Comparison of ENCODE assay signal across 1 cellular context in the genomic region with DNA sequence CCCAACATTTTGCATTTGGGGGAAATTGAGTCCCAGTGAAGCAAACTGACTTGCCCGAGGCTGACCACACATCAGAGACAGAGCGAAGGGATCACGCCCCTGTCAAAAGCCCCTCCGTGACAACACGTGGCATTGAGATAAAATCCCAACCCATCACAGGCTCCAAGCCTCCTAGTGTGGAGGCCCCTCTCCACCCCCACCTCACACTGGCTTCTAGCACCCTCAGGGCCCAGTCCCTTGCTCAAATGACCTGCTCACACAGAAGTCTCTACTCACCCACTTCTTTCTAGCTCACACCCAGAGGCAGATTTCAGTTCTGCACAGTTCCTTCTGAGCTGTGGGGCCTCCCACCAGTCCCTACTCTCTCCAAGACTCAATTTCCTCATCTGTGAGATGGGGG.
A peak's percentile ranks its signal among the peaks of the same experiment; 100 is the strongest.
TF ChIP-seq lines count a peak whose summit lies in the region.

No MANE protein-coding gene starts in this region.

TF ChIP-seq in HepG2, 621 proteins besides CTCF, POLR2A, EP300 and RAD21:
- peak; percentile 55 for TF ChIP-seq POLR2G (IDR thresholded peaks at IDR 0.05; ENCODE audit: low read depth, low read length)
- peak; percentile 45; the same call in 1 of the 2 replicates for TF ChIP-seq POLR2AphosphoS5 (IDR thresholded peaks at IDR 0.05; ENCODE audit: low read depth, low read length)
- TF ChIP-seq ZSCAN20 (CRISPR knock-in tag; IDR thresholded peaks at IDR 0.05; ENCODE audit: borderline replicate concordance): no peak
